1 cellular context compared by ENCODE assay signal in the genomic region with DNA sequence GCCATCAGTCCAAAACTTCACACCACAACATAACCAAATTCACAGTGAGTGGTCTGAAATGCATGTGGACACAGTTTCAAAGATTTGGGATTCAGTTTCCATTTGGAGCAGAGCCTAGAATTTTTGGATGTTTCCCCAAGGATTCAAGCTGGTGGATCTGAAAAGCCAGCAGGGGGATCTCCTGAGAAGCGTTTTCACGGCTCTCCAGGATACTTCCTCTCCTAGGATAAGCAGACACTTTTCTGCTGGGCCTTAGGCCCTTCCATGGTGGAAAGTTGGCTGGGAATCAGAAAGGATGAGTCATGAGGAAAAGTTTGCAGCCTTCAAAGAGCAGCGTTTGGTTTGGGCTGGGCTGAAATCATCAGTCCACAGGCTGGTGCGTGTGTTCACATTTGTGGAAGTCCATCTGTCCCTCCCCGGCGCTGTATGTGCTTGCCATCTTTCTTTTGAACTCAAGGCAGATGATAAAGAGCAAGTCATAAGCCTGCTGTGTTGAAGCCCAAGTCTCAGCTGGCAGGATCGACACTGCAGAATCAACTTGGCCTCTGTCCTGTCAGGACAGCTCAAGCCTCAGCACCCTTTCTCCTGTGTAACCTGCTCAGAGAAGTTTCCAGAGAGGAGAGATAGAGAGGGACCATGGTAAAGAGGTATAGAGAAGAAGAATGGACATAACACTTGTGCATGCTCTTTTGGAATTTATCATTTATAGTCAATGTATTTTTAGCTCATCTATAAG.
TF ChIP-seq lines count a peak whose summit lies in the region.

No MANE protein-coding gene starts in this region.

TF ChIP-seq in SK-N-SH, 30 proteins besides CTCF, POLR2A, EP300 and RAD21 (continued from another document):
- TF ChIP-seq FOXM1 (IDR thresholded peaks at IDR 0.05; ENCODE audit: low read depth) (no peak), CHD2 (IDR thresholded peaks at IDR 0.05; ENCODE audit: low read length, partially characterized antibody) (no peak), NFIC (IDR thresholded peaks at IDR 0.05; ENCODE audit: borderline replicate concordance) (peak; percentile 91), YY1 (IDR thresholded peaks at IDR 0.05; ENCODE audit: low read depth) (peak; percentile 46; the same call in 1 of the 2 replicates), TCF12 (IDR thresholded peaks at IDR 0.05) (peak; percentile 47; the same call in 1 of the 2 replicates), NRF1 (IDR thresholded peaks at IDR 0.05; ENCODE audit: low read depth, low read length) (no peak), GATA2 (CRISPR knock-in tag; IDR thresholded peaks at IDR 0.05) (no peak), EZH2phosphoT487 (IDR thresholded peaks at IDR 0.05; ENCODE audit: borderline replicate concordance, low read depth) (no peak), MXI1 (IDR thresholded peaks at IDR 0.05; ENCODE audit: low read depth, low read length) (no peak), ELF1 (IDR thresholded peaks at IDR 0.05) (no peak), RCOR1 (IDR thresholded peaks at IDR 0.05; ENCODE audit: low read length) (no peak), RFX5 (IDR thresholded peaks at IDR 0.05; ENCODE audit: low read length) (no peak), TEAD4 (IDR thresholded peaks at IDR 0.05; ENCODE audit: borderline replicate concordance, insufficient read depth) (no peak), PBX3 (IDR thresholded peaks at IDR 0.05) (no peak), FOXJ3 (CRISPR knock-in tag; IDR thresholded peaks at IDR 0.05) (no peak), GABPA (IDR thresholded peaks at IDR 0.05; ENCODE audit: low read depth) (no peak), SIN3A (IDR thresholded peaks at IDR 0.05; ENCODE audit: borderline replicate concordance, low read depth, low read length) (no peak), RXRA (IDR thresholded peaks at IDR 0.05; ENCODE audit: borderline replicate concordance, low read depth) (no peak), SMC3 (IDR thresholded peaks at IDR 0.05; ENCODE audit: low read depth, low read length) (peak; percentile 24; the same call in 1 of the 2 replicates), MAX (IDR thresholded peaks at IDR 0.05; ENCODE audit: low read depth) (no peak)
- TF ChIP-seq, protein P1, sequence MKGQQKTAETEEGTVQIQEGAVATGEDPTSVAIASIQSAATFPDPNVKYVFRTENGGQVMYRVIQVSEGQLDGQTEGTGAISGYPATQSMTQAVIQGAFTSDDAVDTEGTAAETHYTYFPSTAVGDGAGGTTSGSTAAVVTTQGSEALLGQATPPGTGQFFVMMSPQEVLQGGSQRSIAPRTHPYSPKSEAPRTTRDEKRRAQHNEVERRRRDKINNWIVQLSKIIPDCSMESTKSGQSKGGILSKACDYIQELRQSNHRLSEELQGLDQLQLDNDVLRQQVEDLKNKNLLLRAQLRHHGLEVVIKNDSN (IDR thresholded peaks at IDR 0.05; ENCODE audit: borderline replicate concordance, low read depth) = no peak
- TF ChIP-seq, protein P2, sequence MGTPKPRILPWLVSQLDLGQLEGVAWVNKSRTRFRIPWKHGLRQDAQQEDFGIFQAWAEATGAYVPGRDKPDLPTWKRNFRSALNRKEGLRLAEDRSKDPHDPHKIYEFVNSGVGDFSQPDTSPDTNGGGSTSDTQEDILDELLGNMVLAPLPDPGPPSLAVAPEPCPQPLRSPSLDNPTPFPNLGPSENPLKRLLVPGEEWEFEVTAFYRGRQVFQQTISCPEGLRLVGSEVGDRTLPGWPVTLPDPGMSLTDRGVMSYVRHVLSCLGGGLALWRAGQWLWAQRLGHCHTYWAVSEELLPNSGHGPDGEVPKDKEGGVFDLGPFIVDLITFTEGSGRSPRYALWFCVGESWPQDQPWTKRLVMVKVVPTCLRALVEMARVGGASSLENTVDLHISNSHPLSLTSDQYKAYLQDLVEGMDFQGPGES (IDR thresholded peaks at IDR 0.05; ENCODE audit: low read depth, low read length) = no peak
- TF ChIP-seq, protein P3, sequence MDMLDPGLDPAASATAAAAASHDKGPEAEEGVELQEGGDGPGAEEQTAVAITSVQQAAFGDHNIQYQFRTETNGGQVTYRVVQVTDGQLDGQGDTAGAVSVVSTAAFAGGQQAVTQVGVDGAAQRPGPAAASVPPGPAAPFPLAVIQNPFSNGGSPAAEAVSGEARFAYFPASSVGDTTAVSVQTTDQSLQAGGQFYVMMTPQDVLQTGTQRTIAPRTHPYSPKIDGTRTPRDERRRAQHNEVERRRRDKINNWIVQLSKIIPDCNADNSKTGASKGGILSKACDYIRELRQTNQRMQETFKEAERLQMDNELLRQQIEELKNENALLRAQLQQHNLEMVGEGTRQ (IDR thresholded peaks at IDR 0.05; ENCODE audit: borderline replicate concordance, low read depth, low read length) = no peak
TF ChIP-seq in SK-N-SH: peak in this region for 6.
